2 cellular contexts compared by ENCODE assay signal in genomic region chr10:15147594-15148392, GRCh38.
TF ChIP-seq lines count a peak whose summit lies in the region.

No MANE protein-coding gene starts in this region.

TF ChIP-seq in A549, 52 proteins besides CTCF, POLR2A, EP300 and RAD21:
- TF ChIP-seq RFX5 (IDR thresholded peaks at IDR 0.05) (no peak), BHLHE40 (IDR thresholded peaks at IDR 0.05; ENCODE audit: low read depth, low read length) (no peak), GATA3 (IDR thresholded peaks at IDR 0.05; ENCODE audit: borderline replicate concordance) (no peak), JUN (IDR thresholded peaks at IDR 0.05) (no peak), PBX3 (IDR thresholded peaks at IDR 0.05) (no peak), EHF (CRISPR knock-in tag; IDR thresholded peaks at IDR 0.05) (no peak), ZFP36 (IDR thresholded peaks at IDR 0.05; ENCODE audit: borderline replicate concordance, partially characterized antibody) (peak; percentile 18), REST (IDR thresholded peaks at IDR 0.05) (no peak), HOXB13 (CRISPR knock-in tag; IDR thresholded peaks at IDR 0.05; ENCODE audit: low read depth) (no peak), USF2 (IDR thresholded peaks at IDR 0.05) (no peak), KDM1A (IDR thresholded peaks at IDR 0.05; ENCODE audit: low read depth) (0 out of 2 replicates have a peak, but pooled peaks have one; percentile 54), TFCP2L1 (CRISPR knock-in tag; IDR thresholded peaks at IDR 0.05) (no peak), ELK1 (IDR thresholded peaks at IDR 0.05; ENCODE audit: low read depth, low read length) (no peak), RARB (CRISPR knock-in tag; IDR thresholded peaks at IDR 0.05) (no peak), HMGXB4 (CRISPR knock-in tag; IDR thresholded peaks at IDR 0.05; ENCODE audit: borderline replicate concordance) (no peak)
TF ChIP-seq in A549: peak in this region for 2.

TF ChIP-seq in K562, 482 proteins besides CTCF, POLR2A, EP300 and RAD21:
- TF ChIP-seq TAL1 (IDR thresholded peaks at IDR 0.05) (no peak), RBM17 (IDR thresholded peaks at IDR 0.05; ENCODE audit: borderline replicate concordance, low read depth, low read length) (no peak), ZNF518B (CRISPR knock-in tag; IDR thresholded peaks at IDR 0.05) (no peak), RBM25 (IDR thresholded peaks at IDR 0.05; ENCODE audit: low read depth, low read length, severe bottlenecking) (peak; percentile 93), EWSR1 (IDR thresholded peaks at IDR 0.05; ENCODE audit: borderline replicate concordance, low read depth, partially characterized antibody) (no peak), SMAD3 (CRISPR knock-in tag; conservative IDR thresholded peaks at IDR 0.05) (no peak), EZH2 (IDR thresholded peaks at IDR 0.05; ENCODE audit: borderline replicate concordance, low read depth, low read length) (no peak), RBBP5 (IDR thresholded peaks at IDR 0.05; ENCODE audit: borderline replicate concordance, insufficient read depth, low read length, poor library complexity, severe bottlenecking) (no peak), ZNF830 (CRISPR knock-in tag; IDR thresholded peaks at IDR 0.05) (no peak), ZFP36 (IDR thresholded peaks at IDR 0.05; ENCODE audit: low read depth, low read length, partially characterized antibody) (peak; percentile 65), BRF1 (IDR thresholded peaks at IDR 0.05; ENCODE audit: borderline replicate concordance, extremely low read depth, insufficient read length) (no peak), FOXP4 (CRISPR knock-in tag; IDR thresholded peaks at IDR 0.05; ENCODE audit: borderline replicate concordance) (no peak), RCOR1 (IDR thresholded peaks at IDR 0.05; ENCODE audit: borderline replicate concordance in 1 of 2, low read depth in 2 of 2, low read length in 2 of 2) (peak in 1 of 2 experiments; percentile 37; a peak in 1 of 4 replicates), NCOA6 (IDR thresholded peaks at IDR 0.05) (no peak), HMGXB4 (CRISPR knock-in tag; IDR thresholded peaks at IDR 0.05) (no peak), SP2 (IDR thresholded peaks at IDR 0.05; ENCODE audit: extremely low read depth, low read depth, low read length, poor library complexity, severe bottlenecking) (no peak), BCOR (IDR thresholded peaks at IDR 0.05) (peak; percentile 85), FIP1L1 (IDR thresholded peaks at IDR 0.05; ENCODE audit: low read depth, low read length, poor library complexity, severe bottlenecking) (no peak), KDM2B (CRISPR knock-in tag; IDR thresholded peaks at IDR 0.05) (no peak)
TF ChIP-seq in K562: peak in this region for 4.
